Comparison of ENCODE assay signal across 8 cellular contexts in genomic region chr11:116691779-116692178, GRCh38.
DNase-seq lines count a peak whose midpoint lies in the region; ATAC-seq and TF ChIP-seq lines count a peak whose summit lies in the region.

No MANE protein-coding gene starts in this region.

- H3K4me1 Mint-ChIP-seq in central memory CD8-positive, alpha-beta T cell: no peaks in the 10 kb centered on the region

- H3K27me3 ChIP-seq in lung (ENCODE audit: control insufficient read depth, insufficient read depth): no peaks in the 10 kb centered on the region

- peak; percentile 45 for DNase-seq in NCI-H146 (lab: John Stamatoyannopoulos, UW)
- peak; percentile 12 for DNase-seq in activated CD4-positive, CD25-positive, alpha-beta regulatory T cell treated with anti-CD3 and anti-CD28 coated beads, Interleukin-2, amount 50 U/mL, for 16 hours (ENCODE audit: low read depth, low spot score)
- peak; percentile 26 to 41 for DNase-seq in central memory CD8-positive, alpha-beta T cell (ENCODE audit: low spot score in 2 of 2)
- DNase-seq in lung (ENCODE audit: low spot score): peak; percentile 50
- DNase-seq in stimulated activated CD8-positive, alpha-beta memory T cell treated with anti-CD3 and anti-CD28 coated beads, Interleukin-15, amount 100 ng/mL, for 48 hours (ENCODE audit: low read depth in 2 of 2): peak; percentile 24 to 31

- no peak overlapping the region for H3K27ac Mint-ChIP-seq in central memory CD8-positive, alpha-beta T cell (ENCODE audit: low read depth)

- TF ChIP-seq CTCF in C4-2B (conservative IDR thresholded peaks at IDR 0.05): peak; percentile 93
- peak; percentile 45 for TF ChIP-seq CTCF in lung (IDR thresholded peaks at IDR 0.05; ENCODE audit: control extremely low read depth, extremely low read depth)

- H3K27me3 Mint-ChIP-seq in central memory CD8-positive, alpha-beta T cell: peaks cover 11% of the 10 kb centered on the region

- WGBS in lung, 2 donors: 14 to 16% methylated on average over 9 of the region's 9 CpGs

- no peak overlapping the region for H3K27ac ChIP-seq in C4-2B
- H3K27ac ChIP-seq in lung (ENCODE audit: low read depth in 1 of 2, low read length in 1 of 2): no peak overlapping the region

- no peaks in the 10 kb centered on the region for H3K36me3 Mint-ChIP-seq in central memory CD8-positive, alpha-beta T cell (ENCODE audit: insufficient read depth)

- H3K36me3 ChIP-seq in lung (ENCODE audit: control insufficient read depth in 2 of 2, insufficient read depth in 2 of 2, low read length in 2 of 2): no peaks in the 10 kb centered on the region

- no peaks in the 10 kb centered on the region for H3K9me3 Mint-ChIP-seq in central memory CD8-positive, alpha-beta T cell

- no peak overlapping the region for H3K4me3 Mint-ChIP-seq in central memory CD8-positive, alpha-beta T cell

- no peak overlapping the region for H3K4me3 ChIP-seq in lung

- peak; percentile 66 for ATAC-seq in GM21381 (IDR thresholded peaks at IDR 0.05; ENCODE audit: unreplicated experiment)
- ATAC-seq in central memory CD8-positive, alpha-beta T cell (replicated peaks; ENCODE audit: extremely low read depth, poor library complexity, severe bottlenecking): peak; percentile 56
- no peak for ATAC-seq in lung (ENCODE audit: insufficient read depth, low FRiP score)
- no peak for ATAC-seq in GM21786 (IDR thresholded peaks at IDR 0.05; ENCODE audit: unreplicated experiment)

- no peaks in the 10 kb centered on the region for H3K4me1 ChIP-seq in lung (ENCODE audit: control insufficient read depth in 2 of 2, insufficient read depth in 2 of 2, low read length in 2 of 2)

- H3K9me3 ChIP-seq in lung (ENCODE audit: control insufficient read depth in 2 of 2, insufficient read depth in 1 of 2, low read length in 1 of 2): no peaks in the 10 kb centered on the region

Comparison
In these comparisons a context has a peak if more than half of its experiments do, and no peak if none do; other contexts are left out.
1. ATAC-seq: peak in GM21381 (single experiment) and central memory CD8-positive, alpha-beta T cell (single experiment); none in lung (single experiment) and GM21786 (single experiment).
2. Peak in every context shown above with its lines, with median percentiles within 50 percentile points of each other: DNase-seq.